In the genomic region with DNA sequence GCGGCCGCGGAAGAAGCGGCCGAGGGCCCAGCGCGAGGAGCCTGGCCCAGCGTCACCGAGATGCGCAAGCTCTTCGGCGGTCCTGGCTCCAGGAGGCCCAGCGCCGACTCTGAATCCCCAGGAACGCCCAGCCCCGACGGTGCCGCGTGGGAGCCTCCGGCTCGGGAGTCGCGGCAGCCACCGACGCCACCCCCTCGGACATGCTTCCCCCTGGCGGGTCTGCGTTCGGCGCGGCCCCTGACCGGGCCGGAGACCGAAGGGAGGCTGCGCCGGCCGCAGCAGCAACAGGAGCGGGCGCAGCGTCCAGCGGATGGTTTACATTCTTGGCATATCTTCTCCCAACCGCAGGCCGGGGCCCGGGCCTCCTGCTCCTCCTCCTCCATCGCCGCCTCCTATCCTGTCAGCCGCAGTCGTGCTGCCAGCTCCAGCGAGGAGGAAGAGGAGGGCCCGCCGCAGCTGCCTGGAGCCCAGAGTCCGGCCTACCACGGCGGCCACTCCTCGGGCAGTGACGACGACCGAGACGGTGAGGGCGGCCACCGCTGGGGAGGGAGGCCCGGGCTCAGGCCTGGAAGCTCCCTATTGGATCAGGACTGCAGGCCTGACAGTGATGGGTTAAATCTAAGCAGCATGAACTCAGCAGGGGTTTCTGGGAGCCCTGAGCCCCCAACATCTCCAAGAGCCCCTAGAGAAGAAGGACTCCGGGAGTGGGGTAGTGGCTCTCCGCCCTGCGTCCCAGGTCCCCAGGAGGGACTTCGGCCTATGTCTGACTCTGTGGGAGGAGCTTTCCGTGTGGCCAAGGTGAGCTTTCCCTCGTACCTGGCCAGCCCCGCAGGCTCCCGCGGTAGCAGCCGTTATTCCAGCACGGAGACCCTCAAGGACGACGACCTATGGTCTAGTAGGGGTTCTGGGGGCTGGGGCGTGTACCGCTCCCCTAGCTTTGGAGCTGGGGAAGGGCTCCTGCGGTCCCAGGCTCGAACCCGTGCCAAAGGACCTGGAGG, we compare ENCODE assay signal across 8 cellular contexts. TPM values are rescaled to one million over a fixed set of nuclear protein-coding genes. Genes with fewer than 3 reads are reported as not detected.
DNase-seq lines count a peak whose midpoint lies in the region; ATAC-seq and TF ChIP-seq lines count a peak whose summit lies in the region.

No MANE protein-coding gene starts in this region.

- DNase-seq in GM10266 (ENCODE audit: extremely low spot score): peak; percentile 49
- peak; percentile 84 for DNase-seq in NT2/D1 (ENCODE audit: low read depth, low spot score)
- DNase-seq in effector memory CD4-positive, alpha-beta T cell: no peak
- DNase-seq in lung (ENCODE audit: low spot score): peak; percentile 93
- DNase-seq in tibial nerve (ENCODE audit: low spot score in 2 of 2): peak; percentile 82 to 89
- no peak for DNase-seq in activated gamma-delta T cell (lab: John Stamatoyannopoulos, UW)

- H3K27me3 ChIP-seq in NT2/D1 (ENCODE audit: insufficient read depth, insufficient read length): peaks cover 16% of the 10 kb centered on the region
- peaks cover 19% of the 10 kb centered on the region for H3K27me3 ChIP-seq in effector memory CD4-positive, alpha-beta T cell (replicated peaks; ENCODE audit: control insufficient read depth, insufficient read depth, low read length, poor library complexity, severe bottlenecking)
- no peaks in the 10 kb centered on the region for H3K27me3 ChIP-seq in lung (ENCODE audit: control insufficient read depth, insufficient read depth)
- no peaks in the 10 kb centered on the region for H3K27me3 ChIP-seq in tibial nerve

- H3K9me3 ChIP-seq in NT2/D1 (ENCODE audit: insufficient read depth, low read length) (no peaks in the 10 kb centered on the region), lung (ENCODE audit: control insufficient read depth in 2 of 2, insufficient read depth in 1 of 2, low read length in 1 of 2) (no peaks in the 10 kb centered on the region), tibial nerve (no peaks in the 10 kb centered on the region)
- no peaks in the 10 kb centered on the region for H3K9me3 ChIP-seq in effector memory CD4-positive, alpha-beta T cell (ENCODE audit: control insufficient read depth, low read length)

- peaks cover 37% of the 10 kb centered on the region for H3K36me3 ChIP-seq in NT2/D1 (ENCODE audit: insufficient read depth, insufficient read length, low read length)
- H3K36me3 ChIP-seq in effector memory CD4-positive, alpha-beta T cell (ENCODE audit: control insufficient read depth, insufficient read depth, low read length): no peaks in the 10 kb centered on the region
- no peaks in the 10 kb centered on the region for H3K36me3 ChIP-seq in lung (ENCODE audit: control insufficient read depth in 2 of 2, insufficient read depth in 2 of 2, low read length in 2 of 2)
- peaks cover 0 to 13% (median 2%) of the 10 kb centered on the region in 3 donors for H3K36me3 ChIP-seq in tibial nerve

- peak; percentile 65 to 78 for TF ChIP-seq POLR2A in tibial nerve (IDR thresholded peaks at IDR 0.05)

- peak; percentile 56 for ATAC-seq in lung (ENCODE audit: insufficient read depth, low FRiP score)
- ATAC-seq in HG03460 (IDR thresholded peaks at IDR 0.05; ENCODE audit: unreplicated experiment): no peak
- no peak for ATAC-seq in GM21528 (IDR thresholded peaks at IDR 0.05; ENCODE audit: low FRiP score, unreplicated experiment)

- H3K9ac ChIP-seq in NT2/D1 (ENCODE audit: insufficient read length, low read depth): peak overlapping the region; percentile 91

- TF ChIP-seq CTCF in GM10266 (IDR thresholded peaks at IDR 0.05; ENCODE audit: control insufficient read depth, insufficient read depth, low read depth, missing control alignments) (no peak), lung (IDR thresholded peaks at IDR 0.05; ENCODE audit: control extremely low read depth, extremely low read depth) (no peak), tibial nerve (IDR thresholded peaks at IDR 0.05) (no peak)

- 6 to 7% methylated on average over 77 to 80 of the region's 80 CpGs for WGBS in lung, 2 donors
- 4 to 5% methylated on average over 41 of the region's 80 CpGs for WGBS in tibial nerve, 2 donors

- H3K4me3 ChIP-seq in NT2/D1 (ENCODE audit: insufficient read length, low read depth): peak overlapping the region; percentile 64
- H3K4me3 ChIP-seq in effector memory CD4-positive, alpha-beta T cell (ENCODE audit: insufficient read depth, low read depth, low read length, poor library complexity, severe bottlenecking): peak overlapping the region; percentile 4
- H3K4me3 ChIP-seq in lung: peak overlapping the region; percentile 64
- H3K4me3 ChIP-seq in tibial nerve: peak overlapping the region; percentile 71 to 90 (median 80)

- TF ChIP-seq EP300 in tibial nerve (IDR thresholded peaks at IDR 0.05): peak in 1 of 2 donors; percentile 89

- H3K27ac ChIP-seq in effector memory CD4-positive, alpha-beta T cell (ENCODE audit: insufficient read depth, low read length, poor library complexity, severe bottlenecking): no peak overlapping the region
- H3K27ac ChIP-seq in lung (ENCODE audit: low read depth in 1 of 2, low read length in 1 of 2) (peak overlapping the region; percentile 97 to 98), tibial nerve (peak overlapping the region; percentile 94 to 99 (median 98))

- peaks cover 25% of the 10 kb centered on the region for H3K4me1 ChIP-seq in NT2/D1 (ENCODE audit: insufficient read depth, insufficient read length)
- peaks cover 15% of the 10 kb centered on the region for H3K4me1 ChIP-seq in effector memory CD4-positive, alpha-beta T cell (ENCODE audit: control insufficient read depth, insufficient read depth, low read length, poor library complexity, severe bottlenecking)
- peaks cover 4 to 20% of the 10 kb centered on the region in 2 donors for H3K4me1 ChIP-seq in lung (ENCODE audit: control insufficient read depth in 2 of 2, insufficient read depth in 2 of 2, low read length in 2 of 2)
- H3K4me1 ChIP-seq in tibial nerve: peaks cover 0 to 59% (median 42%) of the 10 kb centered on the region in 4 donors

RNA-seq across cellular contexts. Expression of a gene that starts 1.2 kb away (rescaled TPM):
- total RNA-seq in lung (10 to 100 TPM; 67.6 to 74.6 TPM), tibial nerve (100 to 1,000 TPM; 102 to 135 (median 112) TPM)
- polyA plus RNA-seq in lung: 10 to 100 TPM; 27.9 to 39.4 TPM

RNA-seq across cellular contexts. Expression of a gene that starts 37.1 kb away (rescaled TPM):
- total RNA-seq in lung (1 to 10 TPM; 3.1 to 4.2 TPM), tibial nerve (1 to 10 TPM in 1 of 4 donors, under 1 TPM in 2, not detected in 1; 0.63 to 3.3 (median 0.90) TPM)
- polyA plus RNA-seq in lung: 10 to 100 TPM in 1 of 2 donors, 1 to 10 TPM in 1; 3.0 to 13.0 TPM

Comparison
In these comparisons a context has a peak if more than half of its experiments do, and no peak if none do; other contexts are left out.
1. DNase-seq: peak in GM10266 (single experiment), NT2/D1 (single experiment), lung (single experiment) and tibial nerve (2 of 2); none in effector memory CD4-positive, alpha-beta T cell (0 of 3) and activated gamma-delta T cell (single experiment).
2. H3K4me3 ChIP-seq: peak in every context shown above with its lines; median percentile 80 in tibial nerve; 64 in NT2/D1; 64 in lung; 4 in effector memory CD4-positive, alpha-beta T cell.